In the genomic region with DNA sequence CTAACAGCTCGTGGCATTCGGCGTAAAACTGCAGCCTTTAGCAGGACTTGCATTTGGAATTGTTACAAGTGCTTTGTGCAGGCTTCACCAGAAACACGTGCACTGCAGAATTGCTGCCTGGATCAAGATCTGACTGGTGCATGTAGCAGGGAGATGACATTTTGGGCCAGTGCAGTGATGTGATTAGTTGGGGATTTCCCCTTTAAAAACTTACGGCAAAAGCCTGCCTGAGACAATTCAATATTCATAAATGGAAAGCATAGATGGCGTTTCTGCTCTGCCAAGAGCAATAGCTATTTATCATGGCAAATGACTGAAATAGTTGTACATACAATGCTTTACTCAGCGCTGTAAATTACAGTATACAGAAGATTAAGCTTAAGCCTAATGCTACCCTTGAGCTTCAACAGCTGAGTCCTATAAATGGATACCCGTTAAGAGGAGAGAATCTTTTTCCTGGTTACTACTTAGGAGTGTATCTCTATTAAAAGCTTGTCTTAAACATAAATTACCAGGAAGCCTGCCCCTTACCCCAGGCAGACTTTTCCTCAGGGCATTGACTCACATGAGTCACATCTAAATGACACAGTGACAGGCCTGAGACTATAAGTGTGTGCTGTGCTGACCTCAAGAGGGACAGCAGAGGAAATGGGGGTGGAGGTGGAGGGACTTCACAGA, we compare ENCODE assay signal across 9 cellular contexts.
A peak's percentile ranks its signal among the peaks of the same experiment; 100 is the strongest.
DNase-seq lines count a peak whose midpoint lies in the region; ATAC-seq and TF ChIP-seq lines count a peak whose summit lies in the region.
"Had no signal": no experiment of that assay in that cellular context is flagged by ENCODE, and none has a peak within 500 bp of the region (broad histone marks: within the 10 kb centered on the region; RNA-seq: fewer than 3 reads in every experiment).

No MANE protein-coding gene starts in this region.

- no peaks in the 10 kb centered on the region for H3K27me3 ChIP-seq in HAP-1 (ENCODE audit: low read depth)
- H3K27me3 ChIP-seq in lower lobe of right lung (ENCODE audit: low read depth) = no peaks in the 10 kb centered on the region
- H3K27me3 ChIP-seq: neutrophil had no signal

- peak overlapping the region; percentile 47 for H3K4me3 Mint-ChIP-seq in activated T-helper 17 cell treated with anti-CD3 and anti-CD28 coated beads, Interleukin-2, amount 50 U/mL, for 72 hours
- H3K4me3 Mint-ChIP-seq in activated CD4-positive, alpha-beta T cell treated with anti-CD3 and anti-CD28 coated beads, Interleukin-2, amount 10 ng/mL, durations not matched to agents 7 days and 5 days = no peak overlapping the region

- CTCF ChIA-PET in activated CD4-positive, alpha-beta T cell treated with anti-CD3 and anti-CD28 coated beads, Interleukin-2, amount 10 ng/mL, durations not matched to agents 7 days and 5 days (lab: Charles Lee) = interaction anchor here (0.8 to 1.5 kb wide), 3 partner anchors 20 to 252 kb away, joined by 3 read pairs; no protein-coding TSS in a partner anchor

- H3K36me3 Mint-ChIP-seq in activated T-helper 17 cell treated with anti-CD3 and anti-CD28 coated beads, Interleukin-2, amount 50 U/mL, for 72 hours (ENCODE audit: low read depth) = no peaks in the 10 kb centered on the region
- H3K36me3 Mint-ChIP-seq in activated CD4-positive, alpha-beta T cell treated with anti-CD3 and anti-CD28 coated beads, Interleukin-2, amount 10 ng/mL, durations not matched to agents 7 days and 5 days (ENCODE audit: low read depth) = peaks cover 5% of the 10 kb centered on the region

- intact Hi-C loops in mucosa of descending colon (cut with DNase I, micrococcal nuclease) (loop anchor here (10.0 kb wide), 2 partner anchors 105 to 275 kb away; partner anchors contain the start of gene ATXN7L1 (in 1 of the 2)), lower lobe of right lung (cut with DNase I) (no loop called here)

- TF ChIP-seq CTCF in mucosa of descending colon (IDR thresholded peaks at IDR 0.05) = no peak
- no peak for TF ChIP-seq CTCF in lower lobe of right lung (IDR thresholded peaks at IDR 0.05)

- H3K9me3 ChIP-seq in HAP-1 (no peaks in the 10 kb centered on the region), mucosa of descending colon (no peaks in the 10 kb centered on the region), lower lobe of right lung (no peaks in the 10 kb centered on the region)
- H3K9me3 ChIP-seq: neutrophil had no signal

- in situ Hi-C loops in HAP-1 (cut with MboI; ENCODE audit: low sequenced_read_pairs) = loop anchor here (5.0 to 10.0 kb wide), 2 partner anchors 272 to 375 kb away; no protein-coding TSS in a partner anchor

- no peaks in the 10 kb centered on the region for H3K9me3 Mint-ChIP-seq in activated T-helper 17 cell treated with anti-CD3 and anti-CD28 coated beads, Interleukin-2, amount 50 U/mL, for 72 hours
- no peaks in the 10 kb centered on the region for H3K9me3 Mint-ChIP-seq in activated CD4-positive, alpha-beta T cell treated with anti-CD3 and anti-CD28 coated beads, Interleukin-2, amount 10 ng/mL, durations not matched to agents 7 days and 5 days

- H3K4me3 ChIP-seq in HAP-1 (no peak overlapping the region), mucosa of descending colon (no peak overlapping the region), lower lobe of right lung (no peak overlapping the region)

- ATAC-seq in activated T-helper 17 cell treated with anti-CD3 and anti-CD28 coated beads, Interleukin-2, amount 50 U/mL, for 72 hours (replicated peaks) = peak; percentile 52
- ATAC-seq in mucosa of descending colon (peak; percentile 11), lower lobe of right lung (no peak)

- H3K27me3 Mint-ChIP-seq in activated T-helper 17 cell treated with anti-CD3 and anti-CD28 coated beads, Interleukin-2, amount 50 U/mL, for 72 hours = no peaks in the 10 kb centered on the region
- H3K27me3 Mint-ChIP-seq in activated CD4-positive, alpha-beta T cell treated with anti-CD3 and anti-CD28 coated beads, Interleukin-2, amount 10 ng/mL, durations not matched to agents 7 days and 5 days = no peaks in the 10 kb centered on the region

- peak overlapping the region; percentile 58 for H3K27ac Mint-ChIP-seq in activated T-helper 17 cell treated with anti-CD3 and anti-CD28 coated beads, Interleukin-2, amount 50 U/mL, for 72 hours
- no peak overlapping the region for H3K27ac Mint-ChIP-seq in activated CD4-positive, alpha-beta T cell treated with anti-CD3 and anti-CD28 coated beads, Interleukin-2, amount 10 ng/mL, durations not matched to agents 7 days and 5 days

- DNase-seq in COLO829 (ENCODE audit: low spot score) (peak; percentile 26), HAP-1 (ENCODE audit: low spot score in 2 of 2) (peak; percentile 24 to 32), mucosa of descending colon (no peak), lower lobe of right lung (no peak), cerebellar cortex (ENCODE audit: low spot score) (no peak), GM19240 (ENCODE audit: insufficient read length, low spot score) (no peak)
- DNase-seq in activated CD4-positive, alpha-beta T cell treated with anti-CD3 and anti-CD28 coated beads, Interleukin-2, amount 10 ng/mL, durations not matched to agents 7 days and 5 days = no peak

- H3K4me1 Mint-ChIP-seq in activated T-helper 17 cell treated with anti-CD3 and anti-CD28 coated beads, Interleukin-2, amount 50 U/mL, for 72 hours = peaks cover 34% of the 10 kb centered on the region
- H3K4me1 Mint-ChIP-seq in activated CD4-positive, alpha-beta T cell treated with anti-CD3 and anti-CD28 coated beads, Interleukin-2, amount 10 ng/mL, durations not matched to agents 7 days and 5 days = peaks cover 13% of the 10 kb centered on the region

- H3K36me3 ChIP-seq in HAP-1 (replicated peaks) (no peaks in the 10 kb centered on the region), mucosa of descending colon (ENCODE audit: low read depth) (no peaks in the 10 kb centered on the region), lower lobe of right lung (no peaks in the 10 kb centered on the region)
- H3K36me3 ChIP-seq: neutrophil had no signal

- peaks cover 21% of the 10 kb centered on the region for H3K4me1 ChIP-seq in HAP-1
- H3K4me1 ChIP-seq in mucosa of descending colon (ENCODE audit: low read depth) = no peaks in the 10 kb centered on the region
- H3K4me1 ChIP-seq in lower lobe of right lung = no peaks in the 10 kb centered on the region

- POLR2A ChIA-PET in activated CD4-positive, alpha-beta T cell treated with anti-CD3 and anti-CD28 coated beads, Interleukin-2, amount 10 ng/mL, durations not matched to agents 7 days and 5 days (lab: Charles Lee) = no interaction called here

- H3K27ac ChIP-seq in lower lobe of right lung = no peak overlapping the region
- H3K27ac ChIP-seq: neutrophil had no signal

Comparison
In these comparisons a context has a peak if more than half of its experiments do, and no peak if none do; other contexts are left out.
1. DNase-seq: peak in COLO829 (single experiment) and HAP-1 (2 of 2); none in mucosa of descending colon (0 of 3), lower lobe of right lung (single experiment), cerebellar cortex (single experiment), GM19240 (single experiment) and activated CD4-positive, alpha-beta T cell treated with anti-CD3 and anti-CD28 coated beads, Interleukin-2, amount 10 ng/mL, durations not matched to agents 7 days and 5 days (single experiment).
2. ATAC-seq: peak in activated T-helper 17 cell treated with anti-CD3 and anti-CD28 coated beads, Interleukin-2, amount 50 U/mL, for 72 hours (single experiment) and mucosa of descending colon (single experiment); none in lower lobe of right lung (0 of 2).